Comparison of ENCODE assay signal across 8 cellular contexts in genomic region chr21:33479679-33480480, GRCh38. TPM values are rescaled to one million over a fixed set of nuclear protein-coding genes. Genes with fewer than 3 reads are reported as not detected.
DNase-seq lines count a peak whose midpoint lies in the region; TF ChIP-seq lines count a peak whose summit lies in the region.

TMEM50B (minus strand) TSS chr21:33479974; CDS start chr21:33468885, 11,089 bp downstream.

- H2BK5ac ChIP-seq in H9 (ENCODE audit: insufficient read length, low read length): no peak within 1 kb of the TSS

- H2BK120ac ChIP-seq in H9 (ENCODE audit: low read depth, low read length, poor library complexity, severe bottlenecking): no peak within 1 kb of the TSS

- peak within 1 kb of the TSS; percentile 87 for H3K4me2 ChIP-seq in H9 (ENCODE audit: insufficient read depth, insufficient read length, low read length)

- no peak within 1 kb of the TSS for H3K56ac ChIP-seq in H9 (ENCODE audit: insufficient read length, low read depth, low read length)

- H2BK20ac ChIP-seq in H9 (ENCODE audit: low read depth, low read length, poor library complexity, severe bottlenecking): no peak within 1 kb of the TSS

- H3K9ac ChIP-seq in H9 (ENCODE audit: extremely low read depth, insufficient read length, low read length) (peak within 1 kb of the TSS; percentile 92), stomach smooth muscle (ENCODE audit: low read length in 2 of 2) (peak within 1 kb of the TSS; percentile 78 to 92)

- no peaks in the 10 kb centered on the region for H3K36me3 ChIP-seq in stomach smooth muscle (ENCODE audit: control insufficient read depth in 2 of 2, insufficient read depth in 2 of 2, low read length in 2 of 2)

- H3K27me3 Mint-ChIP-seq in H9 (ENCODE audit: low read depth) (peaks cover 2% of the 10 kb centered on the region; the same call in 1 of the 2 replicates), neural crest cell (ENCODE audit: low read depth) (no peaks in the 10 kb centered on the region)

- peak within 1 kb of the TSS; percentile 83 to 95 for H3K4me3 Mint-ChIP-seq in H9
- peak within 1 kb of the TSS; percentile 98 for H3K4me3 Mint-ChIP-seq in neural crest cell

- H4K5ac ChIP-seq in H9 (ENCODE audit: insufficient read length, low read depth, low read length): no peak within 1 kb of the TSS

- no peak within 1 kb of the TSS for H3T11ph ChIP-seq in H9 (ENCODE audit: low read length)

- in situ Hi-C loops in G401 (cut with HindIII; ENCODE audit: low sequenced_read_pairs): no loop called here

- H3K9me3 Mint-ChIP-seq in H9 (no peaks in the 10 kb centered on the region), neural crest cell (no peaks in the 10 kb centered on the region)

- peaks cover 2% of the 10 kb centered on the region for H3K79me1 ChIP-seq in H9 (ENCODE audit: insufficient read depth, low read depth, low read length, poor library complexity, severe bottlenecking)

- H3K18ac ChIP-seq in H9 (ENCODE audit: insufficient read length, low read depth, low read length): peak within 1 kb of the TSS; percentile 88

- no peak within 1 kb of the TSS for H4K91ac ChIP-seq in H9 (ENCODE audit: insufficient read length, low read depth, low read length)

- TF ChIP-seq CTCF in H9 (conservative IDR thresholded peaks at IDR 0.05) (peak; percentile 59), neural crest cell (conservative IDR thresholded peaks at IDR 0.05) (peak; percentile 57)

- H4K20me1 ChIP-seq in H9 (ENCODE audit: control insufficient read depth, insufficient read depth, insufficient read length): no peaks in the 10 kb centered on the region

- peak within 1 kb of the TSS; percentile 55 for H3K27ac ChIP-seq in H9 (ENCODE audit: insufficient read length, low read depth, low read length)
- H3K27ac ChIP-seq in stomach smooth muscle (ENCODE audit: low read length): peak within 1 kb of the TSS; percentile 92

- peaks cover 20% of the 10 kb centered on the region for H3K23me2 ChIP-seq in H9 (ENCODE audit: insufficient read length, low read depth, low read length, poor library complexity, severe bottlenecking)

- no CpG with 5 or more reads among the region's 93 CpGs for WGBS in H9 (ENCODE audit: extremely low coverage, insufficient read length, low lambda C conversion rate)

- H3K27ac Mint-ChIP-seq in H9 (peak within 1 kb of the TSS; percentile 93 to 97 (median 96)), neural crest cell (ENCODE audit: unreplicated experiment) (peak within 1 kb of the TSS; percentile 96)

- peak within 1 kb of the TSS; percentile 70 to 91 for H3K4me3 ChIP-seq in stomach smooth muscle (ENCODE audit: low read length in 2 of 2)

- peaks cover 2% of the 10 kb centered on the region; the same call in 1 of the 2 replicates for H3K4me1 ChIP-seq in H9 (ENCODE audit: insufficient read depth, low read length)
- peaks cover 6% of the 10 kb centered on the region for H3K4me1 ChIP-seq in stomach smooth muscle (ENCODE audit: control insufficient read depth, insufficient read depth, low read length)

- DNase-seq in G401 (ENCODE audit: low spot score) (peak; percentile 96), H9 (peak; percentile 96), M059J (ENCODE audit: low read depth) (peak; percentile 94), SHP77 (lab: John Stamatoyannopoulos, UW) (peak; percentile 92 to 94), fibroblast of the conjunctiva (ENCODE audit: low read depth) (peak; percentile 91), neural crest cell (ENCODE audit: low read depth, low spot score) (peak; percentile 88)
- DNase-seq in activated effector memory CD4-positive, alpha-beta T cell treated with anti-CD3 and anti-CD28 coated beads, Interleukin-2, amount 50 U/mL, for 16 hours: peak; percentile 98

- no peak within 1 kb of the TSS for H3K4ac ChIP-seq in H9 (ENCODE audit: low read depth, low read length)

- no peak within 1 kb of the TSS for H4K8ac ChIP-seq in H9 (replicated peaks; ENCODE audit: insufficient read length, low read depth, low read length)

- H3K27me3 ChIP-seq in H9 (ENCODE audit: insufficient read depth, low read length) (no peaks in the 10 kb centered on the region), stomach smooth muscle (ENCODE audit: control insufficient read depth in 1 of 2, insufficient read depth in 2 of 2, low read length in 2 of 2) (no peaks in the 10 kb centered on the region)

- H2AFZ ChIP-seq in H9 (ENCODE audit: low read length): peak within 1 kb of the TSS; percentile 88

- H3K9me3 ChIP-seq in H9 (ENCODE audit: control insufficient read depth, low read depth, low read length): no peaks in the 10 kb centered on the region
- no peaks in the 10 kb centered on the region for H3K9me3 ChIP-seq in stomach smooth muscle (ENCODE audit: control insufficient read depth in 2 of 2, low read length in 2 of 2)

- no peak within 1 kb of the TSS for H2AK5ac ChIP-seq in H9 (ENCODE audit: insufficient read length, low read length)

- H3K79me2 ChIP-seq in H9 (ENCODE audit: insufficient read depth, low read length): no peaks in the 10 kb centered on the region

- H2BK15ac ChIP-seq in H9 (ENCODE audit: low read depth, low read length): no peak within 1 kb of the TSS; the same call in 1 of the 2 replicates

- H3K36me3 Mint-ChIP-seq in H9 (ENCODE audit: insufficient read depth in 1 of 3, low read depth in 3 of 3) (no peaks in the 10 kb centered on the region; a peak in 2 of 7 replicates), neural crest cell (ENCODE audit: low read depth) (no peaks in the 10 kb centered on the region)

- H3K23ac ChIP-seq in H9 (ENCODE audit: insufficient read length, low read depth, low read length): no peak within 1 kb of the TSS

- H3K14ac ChIP-seq in H9 (ENCODE audit: insufficient read depth, low read length): 0 out of 2 replicates have a peak within 1 kb of the TSS, but pooled peaks have one; percentile 78

- H2BK12ac ChIP-seq in H9 (ENCODE audit: insufficient read length, low read depth, low read length): no peak within 1 kb of the TSS

- H3K4me1 Mint-ChIP-seq in H9 (peaks cover 6 to 8% of the 10 kb centered on the region in 2 experiments), neural crest cell (peaks cover 20% of the 10 kb centered on the region)

RNA-seq across cellular contexts. Expression of gene TMEM50B, which starts in this region (rescaled TPM):
- total RNA-seq in G401 (2014; rRNA removed; shearing (Covaris generic)): 24.6 and 28.0 TPM in 2 replicates
- total RNA-seq in H9 (2021) (14.8 and 17.6 TPM in 2 replicates), neural crest cell (23.2 and 25.6 TPM in 2 replicates)
- total RNA-seq in M059J (2014; rRNA removed; shearing (Covaris generic)): 57.2 and 58.6 TPM in 2 replicates

Comparison
In these comparisons a context has a peak if more than half of its experiments do, and no peak if none do; other contexts are left out.
1. Peak in every context shown above with its lines: DNase-seq, H3K4me3 ChIP-seq and H3K27ac ChIP-seq.